In genomic region chr9:134568756-134569155, GRCh38 we compare ENCODE assay signal across 26 cellular contexts.
"Had no signal": no experiment of that assay in that cellular context is flagged by ENCODE, and none has a peak within 500 bp of the region (broad histone marks: within the 10 kb centered on the region; RNA-seq: fewer than 3 reads in every experiment).

No MANE protein-coding gene starts in this region.

- H3K79me2 ChIP-seq: parathyroid adenoma had no signal

- H3K4me1 ChIP-seq: body of pancreas, colonic mucosa, parathyroid adenoma, psoas muscle, spleen had no signal

- H3K4me2 ChIP-seq: SK-N-SH had no signal

- DNase-seq: activated CD4-positive, alpha-beta T cell treated with anti-CD3 and anti-CD28 coated beads for 48 hours; activated CD4-positive, alpha-beta T cell treated with anti-CD3 and anti-CD28 coated beads, Interleukin-2, amount 50 U/mL, for 48 hours; activated gamma-delta T cell treated with Interleukin-2 at 50 U/mL for 16 hours; activated naive CD4-positive, alpha-beta T cell treated with anti-CD3 and anti-CD28 coated beads, Interleukin-2, amount 50 U/mL, for 16 hours; activated T-cell treated with anti-CD3 and anti-CD28 coated beads, Interleukin-2, amount 50 U/mL, for 1 hour; anterior cingulate cortex; effector memory CD4-positive, alpha-beta T cell; mammary epithelial cell; midbrain; naive thymus-derived CD4-positive, alpha-beta T cell; nucleus accumbens; psoas muscle; SK-N-SH; spleen; stimulated activated CD4-positive, alpha-beta T cell treated with anti-CD3 and anti-CD28 coated beads, Interleukin-2, amount 100 ng/mL, for 48 hours; stimulated activated naive CD8-positive, alpha-beta T cell treated with anti-CD3 and anti-CD28 coated beads, Interleukin-15, Interleukin-2, amounts not matched to agents 100 U/mL and 50 U/mL, for 24 hours; SW 1271; T-helper 9 cell; trophoblast cell; WERI-Rb-1 had no signal

- H3K4me3 Mint-ChIP-seq: activated T-helper 17 cell treated with anti-CD3 and anti-CD28 coated beads, Interleukin-2, amount 50 U/mL, for 72 hours; naive thymus-derived CD4-positive, alpha-beta T cell; T-helper 1 cell treated with Interleukin-12 subunit alpha and Interleukin-12 subunit beta and Interleukin-4 antibody, amounts not matched to agents 30 μg/mL and 1 μg/mL, for 36 hours had no signal

- H3K27me3 Mint-ChIP-seq: activated T-helper 17 cell treated with anti-CD3 and anti-CD28 coated beads, Interleukin-2, amount 50 U/mL, for 72 hours; naive thymus-derived CD4-positive, alpha-beta T cell had no signal

- H3K27ac Mint-ChIP-seq: activated T-helper 17 cell treated with anti-CD3 and anti-CD28 coated beads, Interleukin-2, amount 50 U/mL, for 72 hours; naive thymus-derived CD4-positive, alpha-beta T cell; T-helper 1 cell treated with Interleukin-12 subunit alpha and Interleukin-12 subunit beta and Interleukin-4 antibody, amounts not matched to agents 30 μg/mL and 1 μg/mL, for 36 hours had no signal

- H3K4me1 Mint-ChIP-seq: activated T-helper 17 cell treated with anti-CD3 and anti-CD28 coated beads, Interleukin-2, amount 50 U/mL, for 72 hours had no signal

- H3K27ac ChIP-seq: body of pancreas, colonic mucosa, parathyroid adenoma, psoas muscle, spleen, thoracic aorta, WERI-Rb-1 had no signal

- H3K36me3 ChIP-seq: colonic mucosa, spleen, thoracic aorta, WERI-Rb-1 had no signal

- H3K36me3 Mint-ChIP-seq: naive thymus-derived CD4-positive, alpha-beta T cell had no signal

- H2AFZ ChIP-seq: parathyroid adenoma had no signal

- H3K9me3 ChIP-seq: body of pancreas, colonic mucosa, psoas muscle, SK-N-SH had no signal

- H3K27me3 ChIP-seq: body of pancreas, colonic mucosa, spleen had no signal

- H3K4me3 ChIP-seq: body of pancreas, colonic mucosa, psoas muscle, spleen, thoracic aorta had no signal
